8 cellular contexts compared by ENCODE assay signal in genomic region chr17:68036304-68037147, GRCh38. TPM values are rescaled to one million over a fixed set of nuclear protein-coding genes. Genes with fewer than 3 reads are reported as not detected.
DNase-seq lines count a peak whose midpoint lies in the region; ATAC-seq, FAIRE-seq and TF ChIP-seq lines count a peak whose summit lies in the region.

No MANE protein-coding gene starts in this region.

- H3K4me3 ChIP-seq in endodermal cell (ENCODE audit: low read length), result peak overlapping the region; percentile 92
- peak overlapping the region; percentile 90 for H3K4me3 ChIP-seq in neuron (ENCODE audit: low read length)

- peak overlapping the region; percentile 60 for H2AFZ ChIP-seq in neuron (ENCODE audit: low read depth, low read length)

- H3K4me3 Mint-ChIP-seq in endodermal cell, result peak overlapping the region; percentile 95

- H3K27ac Mint-ChIP-seq in endodermal cell, result peak overlapping the region; percentile 94

- DNase-seq in GM12891 (ENCODE audit: insufficient read length, low spot score), result no peak
- peak; percentile 26 for DNase-seq in NCI-H460 (ENCODE audit: extremely low read depth, low read depth)
- no peak for DNase-seq in endodermal cell

- peak overlapping the region; percentile 94 for H3K27ac ChIP-seq in endodermal cell (ENCODE audit: low read depth, low read length)

- ATAC-seq in GM18505 (IDR thresholded peaks at IDR 0.05; ENCODE audit: unreplicated experiment), result no peak
- no peak for ATAC-seq in GM19463 (IDR thresholded peaks at IDR 0.05; ENCODE audit: unreplicated experiment)
- ATAC-seq in GM18907 (IDR thresholded peaks at IDR 0.05; ENCODE audit: unreplicated experiment), result no peak
- no peak for ATAC-seq in GM21423 (IDR thresholded peaks at IDR 0.05; ENCODE audit: unreplicated experiment)

- H3K9me3 Mint-ChIP-seq in endodermal cell, result no peaks in the 10 kb centered on the region

- H3K4me1 Mint-ChIP-seq in endodermal cell, result peaks cover 22% of the 10 kb centered on the region

- H3K36me3 ChIP-seq in endodermal cell (ENCODE audit: control insufficient read depth, insufficient read depth, low read length) (peaks cover 47% of the 10 kb centered on the region), neuron (ENCODE audit: insufficient read depth, low read length) (peaks cover 44% of the 10 kb centered on the region)

- H3K9me3 ChIP-seq in endodermal cell (ENCODE audit: control insufficient read depth, low read length), result no peaks in the 10 kb centered on the region
- H3K9me3 ChIP-seq in neuron (ENCODE audit: low read length), result no peaks in the 10 kb centered on the region

- TF ChIP-seq POLR2A in GM12891 (IDR thresholded peaks at IDR 0.05; ENCODE audit: low read depth, low read length) (no peak), GM18505 (IDR thresholded peaks at IDR 0.05; ENCODE audit: borderline replicate concordance, extremely low read depth, insufficient read depth, insufficient read length) (no peak)

- TF ChIP-seq CTCF in endodermal cell (conservative IDR thresholded peaks at IDR 0.05), result no peak

- no peak for FAIRE-seq in GM12891 (lab: Jason Lieb, UNC)

- H3K27me3 Mint-ChIP-seq in endodermal cell (ENCODE audit: insufficient read depth), result no peaks in the 10 kb centered on the region

- H3K36me3 Mint-ChIP-seq in endodermal cell (ENCODE audit: low read depth), result peaks cover 39% of the 10 kb centered on the region

- 0 to 15% methylated on average over 7 to 10 of the region's 11 CpGs for WGBS in endodermal cell (ENCODE audit: insufficient coverage in 1 of 2, insufficient read length in 1 of 2), 2 experiments

- no peaks in the 10 kb centered on the region for H3K27me3 ChIP-seq in endodermal cell (ENCODE audit: control insufficient read depth, insufficient read depth, low read length, poor library complexity, severe bottlenecking)
- H3K27me3 ChIP-seq in neuron (ENCODE audit: insufficient read depth, low read length), result no peaks in the 10 kb centered on the region

- H3K4me1 ChIP-seq in endodermal cell (ENCODE audit: control insufficient read depth, insufficient read depth, low read length) (peaks cover 2% of the 10 kb centered on the region), neuron (ENCODE audit: insufficient read depth, low read length) (peaks cover 30% of the 10 kb centered on the region)

- H3K9ac ChIP-seq in endodermal cell (ENCODE audit: extremely low read depth, low read length, poor library complexity, severe bottlenecking), result peak overlapping the region; percentile 96

TF ChIP-seq in GM12891, 5 proteins besides CTCF, POLR2A, EP300 and RAD21:
- TF ChIP-seq SPI1 (IDR thresholded peaks at IDR 0.05; ENCODE audit: low read depth, low read length), result peak; percentile 42; the same call in 1 of the 2 replicates
- no peak; the same call in 1 of the 2 replicates for TF ChIP-seq POU2F2 (IDR thresholded peaks at IDR 0.05; ENCODE audit: low read depth, low read length)

RNA-seq across cellular contexts. Expression of gene KPNA2, which starts 1.0 kb away (rescaled TPM):
- polyA plus RNA-seq in GM12891 (2012; ENCODE audit: low read depth, missing spikeins), result 155 TPM
- total RNA-seq in NCI-H460 (2014; rRNA removed; shearing (Covaris generic)), result 245 and 263 TPM in 2 replicates
- polyA plus RNA-seq in NCI-H460 (2014; cell fraction: nucleus; rRNA removed), result 173 and 190 TPM in 2 replicates
- total RNA-seq in endodermal cell, result 100 to 1,000 TPM; 248 to 310 TPM
- 444 TPM for polyA plus RNA-seq in endodermal cell (2013, experiment 1 of 2)
- polyA plus RNA-seq in endodermal cell (2013, experiment 2 of 2), result 412 TPM

RNA-seq across cellular contexts. Expression of gene C17orf58, which starts 40.3 kb away (rescaled TPM):
- 3.8 TPM for polyA plus RNA-seq in GM12891 (2012; ENCODE audit: low read depth, missing spikeins)
- total RNA-seq in NCI-H460 (2014; rRNA removed; shearing (Covaris generic)), result 38.0 and 45.0 TPM in 2 replicates
- 37.5 and 37.8 TPM in 2 replicates for polyA plus RNA-seq in NCI-H460 (2014; cell fraction: nucleus; rRNA removed)
- 10 to 100 TPM; 14.0 to 14.1 TPM for total RNA-seq in endodermal cell
- polyA plus RNA-seq in endodermal cell (2013, experiment 1 of 2), result 24.2 TPM
- polyA plus RNA-seq in endodermal cell (2013, experiment 2 of 2), result 20.7 TPM
